8 cellular contexts compared by ENCODE assay signal in genomic region chr15:41894791-41895463, GRCh38. TPM values are rescaled to one million over a fixed set of nuclear protein-coding genes. Genes with fewer than 3 reads are reported as not detected.
A peak's percentile ranks its signal among the peaks of the same experiment; 100 is the strongest.
DNase-seq lines count a peak whose midpoint lies in the region; ATAC-seq and TF ChIP-seq lines count a peak whose summit lies in the region.

No MANE protein-coding gene starts in this region.

- TF ChIP-seq CTCF in foreskin keratinocyte (conservative IDR thresholded peaks at IDR 0.05), result peak; percentile 54

- intact Hi-C loops in activated T-helper 2 cell treated with anti-CD3 and anti-CD28 coated beads, Interferon-gamma antibody, Interleukin-2, Interleukin-4, amounts not matched to agents 10 μg/mL and 5 μg/mL and 100 μg/mL, durations not matched to agents 14 hours and 24 hours and 36 hours (cut with micrococcal nuclease), result no loop called here
- intact Hi-C loops in sciatic nerve (cut with DNase I), result no loop called here

- H3K27ac ChIP-seq in foreskin keratinocyte, result peak overlapping the region; percentile 48

- H3K27ac Mint-ChIP-seq in activated T-helper 2 cell treated with anti-CD3 and anti-CD28 coated beads, Interferon-gamma antibody, Interleukin-2, Interleukin-4, amounts not matched to agents 10 μg/mL and 5 μg/mL and 100 μg/mL, durations not matched to agents 14 hours and 24 hours and 36 hours, result peak overlapping the region; percentile 8

- H3K4me3 Mint-ChIP-seq in activated T-helper 2 cell treated with anti-CD3 and anti-CD28 coated beads, Interferon-gamma antibody, Interleukin-2, Interleukin-4, amounts not matched to agents 10 μg/mL and 5 μg/mL and 100 μg/mL, durations not matched to agents 14 hours and 24 hours and 36 hours (ENCODE audit: low read depth), result peak overlapping the region; percentile 21

- no peaks in the 10 kb centered on the region for H3K9me3 Mint-ChIP-seq in activated T-helper 2 cell treated with anti-CD3 and anti-CD28 coated beads, Interferon-gamma antibody, Interleukin-2, Interleukin-4, amounts not matched to agents 10 μg/mL and 5 μg/mL and 100 μg/mL, durations not matched to agents 14 hours and 24 hours and 36 hours

- peak; percentile 88 for DNase-seq in AG08396 (ENCODE audit: low spot score)
- peak; percentile 36 for DNase-seq in RKO (ENCODE audit: low spot score)
- peak; percentile 76 for DNase-seq in activated T-helper 2 cell treated with anti-CD3 and anti-CD28 coated beads, Interferon-gamma antibody, Interleukin-2, Interleukin-4, amounts not matched to agents 10 μg/mL and 5 μg/mL and 100 μg/mL, durations not matched to agents 14 hours and 24 hours and 36 hours (ENCODE audit: low spot score)
- peak; percentile 47 to 80 for DNase-seq in foreskin keratinocyte
- no peak for DNase-seq in sciatic nerve (ENCODE audit: low spot score)
- no peak for DNase-seq in cerebellar nuclear complex (lab: John Stamatoyannopoulos, UW)

- no peaks in the 10 kb centered on the region for H3K27me3 Mint-ChIP-seq in activated T-helper 2 cell treated with anti-CD3 and anti-CD28 coated beads, Interferon-gamma antibody, Interleukin-2, Interleukin-4, amounts not matched to agents 10 μg/mL and 5 μg/mL and 100 μg/mL, durations not matched to agents 14 hours and 24 hours and 36 hours (ENCODE audit: low read depth)

- peaks cover 14% of the 10 kb centered on the region for H3K4me1 Mint-ChIP-seq in activated T-helper 2 cell treated with anti-CD3 and anti-CD28 coated beads, Interferon-gamma antibody, Interleukin-2, Interleukin-4, amounts not matched to agents 10 μg/mL and 5 μg/mL and 100 μg/mL, durations not matched to agents 14 hours and 24 hours and 36 hours (ENCODE audit: low read depth)

- H3K36me3 Mint-ChIP-seq in activated T-helper 2 cell treated with anti-CD3 and anti-CD28 coated beads, Interferon-gamma antibody, Interleukin-2, Interleukin-4, amounts not matched to agents 10 μg/mL and 5 μg/mL and 100 μg/mL, durations not matched to agents 14 hours and 24 hours and 36 hours (ENCODE audit: low read depth), result peaks cover 7% of the 10 kb centered on the region

- peaks cover 8% of the 10 kb centered on the region for H3K4me1 ChIP-seq in foreskin keratinocyte

- ATAC-seq in GM18909 (IDR thresholded peaks at IDR 0.05; ENCODE audit: poor library complexity, unreplicated experiment) (peak; percentile 83), HG03159 (IDR thresholded peaks at IDR 0.05; ENCODE audit: unreplicated experiment) (peak; percentile 86), foreskin keratinocyte (peak; percentile 88), sciatic nerve (peak; percentile 74)

- no peaks in the 10 kb centered on the region for H3K27me3 ChIP-seq in foreskin keratinocyte

RNA-seq across cellular contexts. Expression of gene SPTBN5, which starts 1.1 kb away (rescaled TPM):
- 0.41 and 0.90 TPM in 2 replicates for total RNA-seq in activated T-helper 2 cell treated with anti-CD3 and anti-CD28 coated beads, Interferon-gamma antibody, Interleukin-2, Interleukin-4, amounts not matched to agents 10 μg/mL and 5 μg/mL and 100 μg/mL, durations not matched to agents 14 hours and 24 hours and 36 hours
- total RNA-seq in foreskin keratinocyte (0.63 and 1.4 TPM in 2 replicates), sciatic nerve (35.0 TPM)
- polyA plus RNA-seq in foreskin keratinocyte, result 0.35 and 1.1 TPM in 2 replicates

RNA-seq across cellular contexts. Expression of gene PLA2G4B, which starts 56.3 kb away (rescaled TPM):
- 8.0 and 10.5 TPM in 2 replicates for total RNA-seq in activated T-helper 2 cell treated with anti-CD3 and anti-CD28 coated beads, Interferon-gamma antibody, Interleukin-2, Interleukin-4, amounts not matched to agents 10 μg/mL and 5 μg/mL and 100 μg/mL, durations not matched to agents 14 hours and 24 hours and 36 hours
- 3.5 and 4.5 TPM in 2 replicates for total RNA-seq in foreskin keratinocyte
- 4.3 and 5.5 TPM in 2 replicates for polyA plus RNA-seq in foreskin keratinocyte
- total RNA-seq in sciatic nerve, result 9.8 TPM

Comparison
In these comparisons a context has a peak if more than half of its experiments do, and no peak if none do; other contexts are left out.
1. DNase-seq: peak in AG08396 (single experiment), RKO (single experiment), activated T-helper 2 cell treated with anti-CD3 and anti-CD28 coated beads, Interferon-gamma antibody, Interleukin-2, Interleukin-4, amounts not matched to agents 10 μg/mL and 5 μg/mL and 100 μg/mL, durations not matched to agents 14 hours and 24 hours and 36 hours (single experiment) and foreskin keratinocyte (2 of 2); none in sciatic nerve (single experiment) and cerebellar nuclear complex (0 of 2).
2. RNA of gene SPTBN5, which starts 1.1 kb away (total RNA-seq): 35.0 TPM in sciatic nerve (single experiment); 0.63 to 1.4 TPM in foreskin keratinocyte and 0.41 to 0.90 TPM in activated T-helper 2 cell treated with anti-CD3 and anti-CD28 coated beads, Interferon-gamma antibody, Interleukin-2, Interleukin-4, amounts not matched to agents 10 μg/mL and 5 μg/mL and 100 μg/mL, durations not matched to agents 14 hours and 24 hours and 36 hours; every median in the first group is over 10 times any median in the second.
3. Peak in every context shown above with its lines, with median percentiles within 50 percentile points of each other: ATAC-seq.